Comparison of ENCODE assay signal across 16 cellular contexts in the genomic region with DNA sequence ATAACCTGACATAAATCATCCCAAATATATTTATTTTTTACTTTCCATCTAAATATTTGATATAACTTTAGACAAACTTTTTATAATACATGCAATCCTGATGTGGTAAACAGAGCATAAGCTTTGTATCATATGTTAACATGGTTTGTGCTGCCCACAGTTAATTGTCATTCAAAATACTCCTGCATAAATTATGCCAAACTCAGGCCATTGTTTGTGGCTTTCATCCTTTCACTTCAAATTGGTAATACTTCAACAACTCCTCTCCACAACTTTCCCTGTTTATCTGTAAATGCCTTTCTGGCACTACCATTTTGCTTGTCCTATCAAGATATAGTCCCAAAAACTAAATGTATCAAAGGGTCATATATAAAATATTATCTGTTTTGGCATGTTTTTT.
A peak's percentile ranks its signal among the peaks of the same experiment; 100 is the strongest.
DNase-seq lines count a peak whose midpoint lies in the region; ATAC-seq and TF ChIP-seq lines count a peak whose summit lies in the region.
"Had no signal": no experiment of that assay in that cellular context is flagged by ENCODE, and none has a peak within 500 bp of the region (broad histone marks: within the 10 kb centered on the region; RNA-seq: fewer than 3 reads in every experiment).

No MANE protein-coding gene starts in this region.

- H3K27me3 Mint-ChIP-seq in endothelial cell (ENCODE audit: unreplicated experiment) = no peaks in the 10 kb centered on the region
- H3K27me3 Mint-ChIP-seq in endodermal cell (ENCODE audit: insufficient read depth) = no peaks in the 10 kb centered on the region

- ATAC-seq in HG03135 (IDR thresholded peaks at IDR 0.05; ENCODE audit: unreplicated experiment) (no peak), heart right ventricle (no peak)
- ATAC-seq: A549 had no signal

- H3K36me3 Mint-ChIP-seq in endothelial cell (ENCODE audit: low read depth, unreplicated experiment) = no peaks in the 10 kb centered on the region
- H3K36me3 Mint-ChIP-seq in endodermal cell (ENCODE audit: low read depth) = no peaks in the 10 kb centered on the region
- H3K36me3 Mint-ChIP-seq: CD14-positive monocyte; CD4-positive, alpha-beta memory T cell had no signal

- H3K27ac Mint-ChIP-seq in endothelial cell (ENCODE audit: unreplicated experiment) (peak overlapping the region; percentile 49), endodermal cell (no peak overlapping the region)
- H3K27ac Mint-ChIP-seq: CD14-positive monocyte; CD4-positive, alpha-beta memory T cell had no signal

- H3K9ac ChIP-seq in HUES6 (ENCODE audit: low read length) (no peak overlapping the region), endodermal cell (ENCODE audit: extremely low read depth, low read length, poor library complexity, severe bottlenecking) (no peak overlapping the region)
- H3K9ac ChIP-seq: BLaER1, KMS-11 had no signal

- H3K9me3 Mint-ChIP-seq in endothelial cell (ENCODE audit: unreplicated experiment) (no peaks in the 10 kb centered on the region), endodermal cell (no peaks in the 10 kb centered on the region)

- no peaks in the 10 kb centered on the region for H3K9me3 ChIP-seq in HUES6 (ENCODE audit: control insufficient read depth, insufficient read depth, low read depth, low read length)
- no peaks in the 10 kb centered on the region for H3K9me3 ChIP-seq in endodermal cell (ENCODE audit: control insufficient read depth, low read length)
- H3K9me3 ChIP-seq in heart right ventricle = peaks cover 0 to 20% (median 0%) of the 10 kb centered on the region in 11 donors
- H3K9me3 ChIP-seq: A549, BLaER1 had no signal

- peak overlapping the region; percentile 30 for H3K4me3 ChIP-seq in ACC112 (ENCODE audit: low read depth, low read length)
- no peak overlapping the region for H3K4me3 ChIP-seq in HUES6 (ENCODE audit: low read depth, low read length)
- no peak overlapping the region for H3K4me3 ChIP-seq in endodermal cell (ENCODE audit: low read length)
- H3K4me3 ChIP-seq in heart right ventricle = no peak overlapping the region
- H3K4me3 ChIP-seq: A549, BLaER1 had no signal

- no peaks in the 10 kb centered on the region for H3K36me3 ChIP-seq in ACC112 (ENCODE audit: insufficient read depth, low read length)
- no peaks in the 10 kb centered on the region for H3K36me3 ChIP-seq in HUES6 (ENCODE audit: control insufficient read depth, insufficient read depth, low read length)
- H3K36me3 ChIP-seq in endodermal cell (ENCODE audit: control insufficient read depth, insufficient read depth, low read length) = no peaks in the 10 kb centered on the region
- H3K36me3 ChIP-seq in heart right ventricle = no peaks in the 10 kb centered on the region
- H3K36me3 ChIP-seq: BLaER1 had no signal

- no peaks in the 10 kb centered on the region for H3K79me2 ChIP-seq in ACC112 (ENCODE audit: control insufficient read depth, insufficient read depth, low read length, unreplicated experiment)

- DNase-seq in endothelial cell (ENCODE audit: low spot score) (no peak), iPS-NIHi11 (ENCODE audit: low spot score) (peak; percentile 10), endodermal cell (no peak), heart right ventricle (no peak)
- DNase-seq: CD4-positive, alpha-beta memory T cell; DMS79 treated with DMSO at 0.1 percent for 48 hours; GF-D8; HCEC 1CT had no signal

- H2AFZ ChIP-seq in ACC112 (ENCODE audit: low read length, unreplicated experiment) = peak overlapping the region; percentile 61

- H3K27ac ChIP-seq in ACC112 (ENCODE audit: low read depth, low read length) (no peak overlapping the region), HUES6 (ENCODE audit: low read depth, low read length) (0 out of 2 replicates have a peak overlapping the region, but pooled peaks have one; percentile 34), endodermal cell (ENCODE audit: low read depth, low read length) (no peak overlapping the region), heart right ventricle (no peak overlapping the region)
- H3K27ac ChIP-seq: 22Rv1, A549, BLaER1, KMS-11 had no signal

- no peak overlapping the region for H3K4me3 Mint-ChIP-seq in endothelial cell (ENCODE audit: unreplicated experiment)
- H3K4me3 Mint-ChIP-seq in endodermal cell = no peak overlapping the region
- H3K4me3 Mint-ChIP-seq: CD14-positive monocyte; CD4-positive, alpha-beta memory T cell had no signal

- H3K27me3 ChIP-seq in ACC112 (ENCODE audit: insufficient read depth, low read length) = no peaks in the 10 kb centered on the region
- no peaks in the 10 kb centered on the region for H3K27me3 ChIP-seq in HUES6 (ENCODE audit: control insufficient read depth, insufficient read depth, low read length)
- no peaks in the 10 kb centered on the region for H3K27me3 ChIP-seq in endodermal cell (ENCODE audit: control insufficient read depth, insufficient read depth, low read length, poor library complexity, severe bottlenecking)
- no peaks in the 10 kb centered on the region for H3K27me3 ChIP-seq in heart right ventricle
- H3K27me3 ChIP-seq: BLaER1 had no signal

- TF ChIP-seq CTCF in endothelial cell (IDR thresholded peaks at IDR 0.05; ENCODE audit: unreplicated experiment) = no peak
- no peak for TF ChIP-seq CTCF in endodermal cell (conservative IDR thresholded peaks at IDR 0.05)
- TF ChIP-seq CTCF in heart right ventricle (IDR thresholded peaks at IDR 0.05) = no peak

- H3K4me1 Mint-ChIP-seq in endothelial cell (ENCODE audit: unreplicated experiment) (peaks cover 18% of the 10 kb centered on the region), endodermal cell (no peaks in the 10 kb centered on the region)
- H3K4me1 Mint-ChIP-seq: CD14-positive monocyte; CD4-positive, alpha-beta memory T cell had no signal

- H3K4me1 ChIP-seq in ACC112 (ENCODE audit: control insufficient read depth, insufficient read depth, low read length, unreplicated experiment) (no peaks in the 10 kb centered on the region), HUES6 (ENCODE audit: control insufficient read depth, insufficient read depth, low read length) (peaks cover 12% of the 10 kb centered on the region), endodermal cell (ENCODE audit: control insufficient read depth, insufficient read depth, low read length) (no peaks in the 10 kb centered on the region), heart right ventricle (no peaks in the 10 kb centered on the region)
- H3K4me1 ChIP-seq: A549, BLaER1 had no signal

- intact Hi-C loops in heart right ventricle (cut with DNase I) = no loop called here
